In the genomic region with DNA sequence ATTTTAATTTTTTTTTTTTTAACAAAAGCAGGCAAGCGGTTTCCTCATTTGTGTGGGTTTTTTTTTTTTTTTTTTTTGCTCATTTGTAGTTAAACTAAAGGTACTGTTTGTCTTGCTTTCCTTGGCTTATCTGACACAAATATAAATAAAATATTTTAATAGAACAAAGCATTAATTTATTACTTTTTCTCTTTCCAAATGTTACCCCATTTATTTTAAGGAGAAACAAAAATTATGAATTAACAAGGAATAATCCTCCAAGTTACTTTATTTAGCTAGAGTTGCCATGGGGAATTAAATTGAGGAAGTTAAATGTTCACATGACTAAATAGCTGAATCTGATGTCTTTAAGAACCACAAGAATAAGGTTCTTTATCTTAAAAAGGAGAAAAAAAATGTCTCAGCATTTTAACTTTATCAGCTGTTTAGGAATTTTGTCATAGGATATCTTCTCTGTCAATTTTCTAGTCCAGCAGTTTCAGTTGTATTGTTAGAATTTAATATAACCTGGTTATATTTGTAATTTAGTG, we compare ENCODE assay signal across 20 cellular contexts. TPM values are rescaled to one million over a fixed set of nuclear protein-coding genes. Genes with fewer than 3 reads are reported as not detected.
DNase-seq lines count a peak whose midpoint lies in the region; ATAC-seq, FAIRE-seq and TF ChIP-seq lines count a peak whose summit lies in the region.
"Had no signal": no experiment of that assay in that cellular context is flagged by ENCODE, and none has a peak within 500 bp of the region (broad histone marks: within the 10 kb centered on the region; RNA-seq: fewer than 3 reads in every experiment).

No MANE protein-coding gene starts in this region.

- no peaks in the 10 kb centered on the region for H3K27me3 ChIP-seq in PC-9 (ENCODE audit: insufficient read depth, low read depth)

- H3K4me1 ChIP-seq in PC-9 (replicated peaks; ENCODE audit: insufficient read depth), result no peaks in the 10 kb centered on the region

- H2AFZ ChIP-seq in PC-9, result no peak overlapping the region

- BruUV-seq in PC-9 (replicated peaks; lab: Mats Ljungman, UMichigan), result no TSS peak

- H3K79me2 ChIP-seq in PC-9 (ENCODE audit: low read depth), result no peaks in the 10 kb centered on the region

- H3K4me2 ChIP-seq in PC-9, result no peak overlapping the region

- no peaks in the 10 kb centered on the region for H3F3A ChIP-seq in PC-9 (ENCODE audit: insufficient read depth, low read depth)

- POLR2A ChIA-PET in PC-9 (lab: Charles Lee; ENCODE audit: unreplicated experiment), result no interaction called here

- no peaks in the 10 kb centered on the region for H3K36me3 ChIP-seq in PC-9 (ENCODE audit: low read depth)

- H3K27ac ChIP-seq in PC-9, result no peak overlapping the region

- peak; percentile 79 to 84 for DNase-seq in Kasumi-1 (lab: John Stamatoyannopoulos, UW)
- peak; percentile 62 for DNase-seq in SKM-1 (lab: John Stamatoyannopoulos, UW; ENCODE audit: unreplicated experiment)
- DNase-seq in epidermal melanocyte (ENCODE audit: insufficient read length, low spot score), result peak; percentile 37
- DNase-seq in D341Med (ENCODE audit: low spot score), result no peak
- DNase-seq in PC-9, result no peak
- no peak for DNase-seq in foreskin fibroblast
- DNase-seq: 8988T; activated CD4-positive, alpha-beta T cell treated with anti-CD3 and anti-CD28 coated beads, Interleukin-2, amount 50 U/mL, for 1 hour; activated CD8-positive, alpha-beta memory T cell treated with anti-CD3 and anti-CD28 coated beads, Interleukin-2, amount 50 U/mL, for 48 hours; activated effector memory CD4-positive, alpha-beta T cell treated with Interleukin-2 at 50 U/mL for 16 hours; activated naive CD8-positive, alpha-beta T cell treated with anti-CD3 and anti-CD28 coated beads, Interleukin-2, amount 50 U/mL, for 24 hours; C1 segment of cervical spinal cord; dermis blood vessel endothelial cell; erythroblast; NCI-H1092 treated with DMSO at 0.1 percent for 48 hours; NCI-H510A treated with DMSO at 0.1 percent for 48 hours; stimulated activated CD4-positive, alpha-beta T cell treated with anti-CD3 and anti-CD28 coated beads, Interleukin-4, amount 100 ng/mL, for 1 hour had no signal

- H3K4me3 ChIP-seq in PC-9, result no peak overlapping the region
- H3K4me3 ChIP-seq in foreskin fibroblast (ENCODE audit: low read depth in 1 of 2, low read length in 2 of 2), result no peak overlapping the region
- H3K4me3 ChIP-seq: skin epidermis had no signal

- CTCF ChIA-PET in PC-9 (lab: Charles Lee), result no interaction called here

- intact Hi-C loops in PC-9 (cut with micrococcal nuclease; ENCODE audit: unreplicated experiment), result no loop called here

- no peaks in the 10 kb centered on the region for H3K9me2 ChIP-seq in PC-9 (ENCODE audit: insufficient read depth)

- no peaks in the 10 kb centered on the region for H3K9me3 ChIP-seq in PC-9 (ENCODE audit: insufficient read depth, low read depth)

- no peak for ATAC-seq in GM18870 (IDR thresholded peaks at IDR 0.05; ENCODE audit: unreplicated experiment)
- ATAC-seq: activated naive CD8-positive, alpha-beta T cell treated with anti-CD3 and anti-CD28 coated beads, Interleukin-2, amount 50 U/mL, for 24 hours had no signal

- peak; percentile 56 for FAIRE-seq in A204.1 (lab: Jason Lieb, UNC)

- TF ChIP-seq CTCF in PC-9 (conservative IDR thresholded peaks at IDR 0.05) (no peak), foreskin fibroblast (IDR thresholded peaks at IDR 0.05; ENCODE audit: low read depth, low read length) (no peak)

- H4K20me1 ChIP-seq in PC-9 (ENCODE audit: insufficient read depth), result peaks cover 3% of the 10 kb centered on the region; the same call in 1 of the 2 replicates

RNA-seq across cellular contexts. Expression of a gene that starts 12.3 kb away (rescaled TPM):
- 7.5 and 13.8 TPM in 2 replicates for total RNA-seq in PC-9 (2021)

Comparison
In these comparisons a context has a peak if more than half of its experiments do, and no peak if none do; other contexts are left out.
1. DNase-seq: peak in Kasumi-1 (2 of 2), SKM-1 (single experiment) and epidermal melanocyte (single experiment); none in D341Med (single experiment), PC-9 (0 of 2) and foreskin fibroblast (0 of 2).